1 cellular context compared by ENCODE assay signal in the genomic region with DNA sequence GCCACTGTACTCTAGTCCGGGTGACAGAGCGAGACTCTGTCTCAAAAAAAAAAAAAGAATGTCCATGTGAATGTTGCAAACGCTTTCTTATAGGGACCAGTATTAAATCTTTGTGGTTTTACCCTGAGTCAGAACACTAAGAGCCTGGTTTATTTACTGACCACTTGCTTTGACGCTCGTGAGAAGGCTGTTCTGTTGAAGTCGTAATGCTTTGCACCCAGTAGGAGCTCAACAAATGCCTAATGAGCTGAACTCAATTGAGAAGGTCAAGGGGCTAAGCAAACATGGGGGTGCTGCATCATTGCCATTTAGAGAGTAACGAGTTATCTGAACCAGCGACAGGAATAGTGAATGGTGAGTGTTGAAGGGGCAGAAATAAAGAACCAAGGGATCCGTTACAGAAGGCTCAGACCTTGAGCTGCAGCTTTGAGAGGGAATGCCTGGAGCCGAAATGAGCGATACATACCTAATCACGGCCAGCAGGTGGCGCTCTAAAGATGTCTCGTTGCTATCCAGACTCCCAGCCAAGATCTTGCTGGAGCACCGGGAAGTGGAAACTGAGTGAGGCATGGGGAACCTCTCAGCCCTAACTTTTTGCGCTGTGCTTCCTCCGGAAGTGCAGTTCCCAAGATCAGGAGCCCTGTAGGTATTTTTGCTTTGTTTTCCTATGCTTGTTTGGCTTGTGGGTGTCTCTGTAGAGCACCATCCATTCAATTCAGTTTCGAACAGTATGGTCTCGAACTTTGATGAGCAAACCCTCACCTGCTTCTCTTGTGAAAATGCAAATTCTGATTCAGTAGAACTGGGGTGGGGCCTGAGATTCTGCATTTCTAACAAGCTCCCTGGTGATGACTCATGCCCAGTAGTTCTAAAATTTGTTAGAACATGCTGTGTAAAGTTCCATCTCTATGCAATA.
TF ChIP-seq lines count a peak whose summit lies in the region.

No MANE protein-coding gene starts in this region.

TF ChIP-seq in IMR-90, 13 proteins besides CTCF, POLR2A, EP300 and RAD21:
- TF ChIP-seq, protein P1, sequence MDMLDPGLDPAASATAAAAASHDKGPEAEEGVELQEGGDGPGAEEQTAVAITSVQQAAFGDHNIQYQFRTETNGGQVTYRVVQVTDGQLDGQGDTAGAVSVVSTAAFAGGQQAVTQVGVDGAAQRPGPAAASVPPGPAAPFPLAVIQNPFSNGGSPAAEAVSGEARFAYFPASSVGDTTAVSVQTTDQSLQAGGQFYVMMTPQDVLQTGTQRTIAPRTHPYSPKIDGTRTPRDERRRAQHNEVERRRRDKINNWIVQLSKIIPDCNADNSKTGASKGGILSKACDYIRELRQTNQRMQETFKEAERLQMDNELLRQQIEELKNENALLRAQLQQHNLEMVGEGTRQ (IDR thresholded peaks at IDR 0.05; ENCODE audit: low read depth, low read length): no peak
- TF ChIP-seq NFE2L2 (IDR thresholded peaks at IDR 0.05; ENCODE audit: low read depth, low read length) (no peak), SMC3 (IDR thresholded peaks at IDR 0.05; ENCODE audit: low read depth, low read length) (peak; percentile 74), BHLHE40 (IDR thresholded peaks at IDR 0.05; ENCODE audit: low read depth, low read length) (no peak), ELK1 (IDR thresholded peaks at IDR 0.05; ENCODE audit: borderline replicate concordance, low read depth, low read length) (no peak), FOS (IDR thresholded peaks at IDR 0.05; ENCODE audit: low read depth, low read length) (no peak), MAFK (IDR thresholded peaks at IDR 0.05; ENCODE audit: low read depth, low read length) (no peak)
